Comparison of ENCODE assay signal across 2 cellular contexts in genomic region chr9:136171801-136172411, GRCh38.
TF ChIP-seq lines count a peak whose summit lies in the region.

No MANE protein-coding gene starts in this region.

TF ChIP-seq in HepG2, 621 proteins besides CTCF, POLR2A, EP300 and RAD21:
- TF ChIP-seq HOXA3 (CRISPR knock-in tag; IDR thresholded peaks at IDR 0.05) (no peak), ZNF644 (CRISPR knock-in tag; IDR thresholded peaks at IDR 0.05; ENCODE audit: low read depth) (no peak), ZNF484 (CRISPR knock-in tag; IDR thresholded peaks at IDR 0.05; ENCODE audit: borderline replicate concordance, low read depth) (no peak), SIX4 (CRISPR knock-in tag; IDR thresholded peaks at IDR 0.05) (peak; percentile 93; the same call in 1 of the 2 replicates), ZNF629 (CRISPR knock-in tag; conservative IDR thresholded peaks at IDR 0.05) (peak; percentile 83), CBX5 (CRISPR knock-in tag; IDR thresholded peaks at IDR 0.05; ENCODE audit: borderline replicate concordance) (no peak), ZFP82 (CRISPR knock-in tag; IDR thresholded peaks at IDR 0.05; ENCODE audit: borderline replicate concordance) (no peak), MED1 (CRISPR knock-in tag; IDR thresholded peaks at IDR 0.05) (no peak), ARID4A (CRISPR knock-in tag; IDR thresholded peaks at IDR 0.05; ENCODE audit: borderline replicate concordance) (no peak), ZNF343 (CRISPR knock-in tag; IDR thresholded peaks at IDR 0.05) (no peak), EED (CRISPR knock-in tag; IDR thresholded peaks at IDR 0.05) (0 out of 2 replicates have a peak, but pooled peaks have one; percentile 57), BRD4 (CRISPR knock-in tag; IDR thresholded peaks at IDR 0.05) (no peak), MED8 (CRISPR knock-in tag; IDR thresholded peaks at IDR 0.05; ENCODE audit: insufficient replicate concordance) (no peak), ZNF326 (CRISPR knock-in tag; IDR thresholded peaks at IDR 0.05; ENCODE audit: borderline replicate concordance) (no peak), HDAC6 (IDR thresholded peaks at IDR 0.05; ENCODE audit: low read depth, low read length) (no peak), ZNF280D (CRISPR knock-in tag; IDR thresholded peaks at IDR 0.05) (no peak), HNF1B (CRISPR knock-in tag; IDR thresholded peaks at IDR 0.05) (no peak), STAG1 (CRISPR knock-in tag; IDR thresholded peaks at IDR 0.05) (no peak), ZNF282 (IDR thresholded peaks at IDR 0.05; ENCODE audit: partially characterized antibody) (no peak)

TF ChIP-seq in Ishikawa, 13 proteins besides CTCF, POLR2A, EP300 and RAD21:
- TF ChIP-seq ZBTB7A (IDR thresholded peaks at IDR 0.05; ENCODE audit: low read depth) = 0 out of 2 replicates have a peak, but pooled peaks have one; percentile 74
- TF ChIP-seq TEAD4 (IDR thresholded peaks at IDR 0.05) = no peak
- peak; percentile 59; the same call in 1 of the 2 replicates for TF ChIP-seq NFIC (IDR thresholded peaks at IDR 0.05)
- TF ChIP-seq YY1 (IDR thresholded peaks at IDR 0.05; ENCODE audit: low read depth) = no peak
- TF ChIP-seq MAX (IDR thresholded peaks at IDR 0.05) = no peak
- no peak for TF ChIP-seq USF1 (IDR thresholded peaks at IDR 0.05)
- TF ChIP-seq CREB1 (IDR thresholded peaks at IDR 0.05; ENCODE audit: low read depth) = no peak
